ENCODE assay signal across 9 cellular contexts in genomic region chr14:73747386-73748211, GRCh38. TPM values are rescaled to one million over a fixed set of nuclear protein-coding genes. Genes with fewer than 3 reads are reported as not detected.
DNase-seq lines count a peak whose midpoint lies in the region; FAIRE-seq and TF ChIP-seq lines count a peak whose summit lies in the region.
"Had no signal": no experiment of that assay in that cellular context is flagged by ENCODE, and none has a peak within 500 bp of the region (broad histone marks: within the 10 kb centered on the region; RNA-seq: fewer than 3 reads in every experiment).

No MANE protein-coding gene starts in this region.

- H3K4me1 ChIP-seq in OCI-LY7 (ENCODE audit: insufficient read depth, low read length, poor library complexity, severe bottlenecking) = peaks cover 100% of the 10 kb centered on the region
- peaks cover 88% of the 10 kb centered on the region for H3K4me1 ChIP-seq in effector memory CD4-positive, alpha-beta T cell (ENCODE audit: control insufficient read depth, insufficient read depth, low read length, poor library complexity, severe bottlenecking)
- peaks cover 0 to 100% (median 99%) of the 10 kb centered on the region in 4 donors for H3K4me1 ChIP-seq in sigmoid colon

- H3K27ac ChIP-seq in OCI-LY7 (ENCODE audit: low read depth, low read length, poor library complexity, severe bottlenecking) = peak overlapping the region; percentile 70
- peak overlapping the region; percentile 33 for H3K27ac ChIP-seq in effector memory CD4-positive, alpha-beta T cell (ENCODE audit: insufficient read depth, low read length, poor library complexity, severe bottlenecking)
- H3K27ac ChIP-seq in sigmoid colon = peak overlapping the region; percentile 87 to 100 (median 100)

- H3K79me2 ChIP-seq in OCI-LY7 (ENCODE audit: insufficient read depth, low read depth, low read length) = peaks cover 100% of the 10 kb centered on the region

- peak overlapping the region; percentile 89 for H3K4me2 ChIP-seq in OCI-LY7 (ENCODE audit: low read length)

- TF ChIP-seq CTCF in OCI-LY7 (conservative IDR thresholded peaks at IDR 0.05; ENCODE audit: low read length) (no peak), sigmoid colon (IDR thresholded peaks at IDR 0.05) (no peak)

- H3K36me3 ChIP-seq in OCI-LY7 (ENCODE audit: insufficient read depth, low read length) = peaks cover 40% of the 10 kb centered on the region
- no peaks in the 10 kb centered on the region for H3K36me3 ChIP-seq in effector memory CD4-positive, alpha-beta T cell (ENCODE audit: control insufficient read depth, insufficient read depth, low read length)
- no peaks in the 10 kb centered on the region for H3K36me3 ChIP-seq in sigmoid colon

- 69 to 77% methylated on average over 9 of the region's 9 CpGs for WGBS in sigmoid colon, 2 donors

- DNase-seq in GM12891 (ENCODE audit: insufficient read length, low spot score) = no peak
- no peak for DNase-seq in OCI-LY7 (ENCODE audit: low spot score)
- no peak for DNase-seq in effector memory CD4-positive, alpha-beta T cell
- no peak for DNase-seq in sigmoid colon
- DNase-seq in OCI-M2 (lab: John Stamatoyannopoulos, UW; ENCODE audit: unreplicated experiment) = no peak
- DNase-seq in stimulated activated naive CD4-positive, alpha-beta T cell (lab: John Stamatoyannopoulos, UW) = no peak
- no peak for DNase-seq in NCI-H1092 treated with DMSO at 0.1 percent for 48 hours (lab: John Stamatoyannopoulos, UW)
- DNase-seq in inferior parietal cortex (ENCODE audit: extremely low spot score) = no peak
- DNase-seq: midbrain had no signal

- no peak overlapping the region for H3K4me3 ChIP-seq in OCI-LY7 (ENCODE audit: low read depth, low read length, poor library complexity, severe bottlenecking)
- no peak overlapping the region for H3K4me3 ChIP-seq in effector memory CD4-positive, alpha-beta T cell (ENCODE audit: insufficient read depth, low read depth, low read length, poor library complexity, severe bottlenecking)
- H3K4me3 ChIP-seq in sigmoid colon = no peak overlapping the region

- intact Hi-C loops in OCI-LY7 (cut with micrococcal nuclease; ENCODE audit: unreplicated experiment) = no loop called here
- intact Hi-C loops in sigmoid colon (cut with DNase I) = no loop called here

- no peaks in the 10 kb centered on the region for H3K9me2 ChIP-seq in OCI-LY7 (ENCODE audit: insufficient read depth, low read length)

- BruUV-seq in OCI-LY7 (replicated peaks; lab: Mats Ljungman, UMichigan) = no TSS peak

- POLR2A ChIA-PET in OCI-LY7 (lab: Charles Lee) = interaction anchor here (1.1 to 2.2 kb wide), 3 partner anchors 7 to 41 kb away, joined by 3 to 9 read pairs (median 5); no protein-coding TSS in a partner anchor

- H3K27me3 ChIP-seq in effector memory CD4-positive, alpha-beta T cell (replicated peaks; ENCODE audit: control insufficient read depth, insufficient read depth, low read length, poor library complexity, severe bottlenecking) = no peaks in the 10 kb centered on the region
- H3K27me3 ChIP-seq in sigmoid colon = no peaks in the 10 kb centered on the region

- no peak for TF ChIP-seq EP300 in sigmoid colon (IDR thresholded peaks at IDR 0.05)

- H4K20me1 ChIP-seq in OCI-LY7 (ENCODE audit: insufficient read depth, low read length) = peaks cover 81% of the 10 kb centered on the region

- FAIRE-seq in GM12891 (lab: Jason Lieb, UNC) = peak; percentile 66

- TF ChIP-seq POLR2A in GM12891 (IDR thresholded peaks at IDR 0.05; ENCODE audit: low read depth, low read length) (no peak), sigmoid colon (IDR thresholded peaks at IDR 0.05) (no peak)

- H3K9me3 ChIP-seq in OCI-LY7 (ENCODE audit: low read length) (no peaks in the 10 kb centered on the region), sigmoid colon (no peaks in the 10 kb centered on the region)
- H3K9me3 ChIP-seq in effector memory CD4-positive, alpha-beta T cell (ENCODE audit: control insufficient read depth, low read length) = no peaks in the 10 kb centered on the region

- CTCF ChIA-PET in OCI-LY7 (lab: Charles Lee; ENCODE audit: unreplicated experiment) = interaction anchor here (1.0 kb wide), 2 partner anchors 9 to 30 kb away, joined by 3 to 4 read pairs; no protein-coding TSS in a partner anchor

- H2AFZ ChIP-seq in OCI-LY7 (ENCODE audit: low read length) = no peak overlapping the region

TF ChIP-seq in GM12891, 5 proteins besides CTCF, POLR2A, EP300 and RAD21:
- TF ChIP-seq PAX5 (IDR thresholded peaks at IDR 0.05; ENCODE audit: insufficient read depth, low read length, severe bottlenecking) (no peak), POLR2AphosphoS5 (IDR thresholded peaks at IDR 0.05; ENCODE audit: low read depth, low read length) (no peak; the same call in 1 of the 2 replicates), POU2F2 (IDR thresholded peaks at IDR 0.05; ENCODE audit: low read depth, low read length) (no peak), SPI1 (IDR thresholded peaks at IDR 0.05; ENCODE audit: low read depth, low read length) (no peak), TAF1 (IDR thresholded peaks at IDR 0.05; ENCODE audit: low read depth, low read length) (no peak)

RNA-seq across cellular contexts. Expression of gene PNMA1, which starts 33.4 kb away (rescaled TPM):
- 18.6 TPM for polyA plus RNA-seq in GM12891 (2012; ENCODE audit: low read depth, missing spikeins)
- 5.8 and 6.0 TPM in 2 replicates for total RNA-seq in OCI-LY7 (2014; rRNA removed; shearing (Covaris generic))
- total RNA-seq in OCI-LY7 (2022) (14.5 and 14.6 TPM in 2 replicates), sigmoid colon (10 to 100 TPM; 33.5 to 63.1 (median 37.3) TPM)
- 10 to 100 TPM; 11.4 to 20.4 (median 16.9) TPM for polyA plus RNA-seq in sigmoid colon

Comparison
In these comparisons a context has a peak if more than half of its experiments do, and no peak if none do; other contexts are left out.
1. H3K27ac ChIP-seq: peak in every context shown above with its lines; median percentile 100 in sigmoid colon; 70 in OCI-LY7; 33 in effector memory CD4-positive, alpha-beta T cell.